In genomic region chr19:45195764-45196163, GRCh38 we compare ENCODE assay signal across 1 cellular context.
TF ChIP-seq lines count a peak whose summit lies in the region.

No MANE protein-coding gene starts in this region.

TF ChIP-seq in endothelial cell of umbilical vein, 7 proteins besides CTCF, POLR2A, EP300 and RAD21:
- peak; percentile 55 for TF ChIP-seq FOS (IDR thresholded peaks at IDR 0.05; ENCODE audit: borderline replicate concordance, insufficient read depth, low read length)
- TF ChIP-seq JUN (IDR thresholded peaks at IDR 0.05; ENCODE audit: borderline replicate concordance, insufficient read depth, insufficient read length, low read depth) = peak; percentile 60
- TF ChIP-seq GATA2 (IDR thresholded peaks at IDR 0.05; ENCODE audit: insufficient read depth, insufficient read length, low read depth, low read length) = no peak
